Comparison of ENCODE assay signal across 8 cellular contexts in the genomic region with DNA sequence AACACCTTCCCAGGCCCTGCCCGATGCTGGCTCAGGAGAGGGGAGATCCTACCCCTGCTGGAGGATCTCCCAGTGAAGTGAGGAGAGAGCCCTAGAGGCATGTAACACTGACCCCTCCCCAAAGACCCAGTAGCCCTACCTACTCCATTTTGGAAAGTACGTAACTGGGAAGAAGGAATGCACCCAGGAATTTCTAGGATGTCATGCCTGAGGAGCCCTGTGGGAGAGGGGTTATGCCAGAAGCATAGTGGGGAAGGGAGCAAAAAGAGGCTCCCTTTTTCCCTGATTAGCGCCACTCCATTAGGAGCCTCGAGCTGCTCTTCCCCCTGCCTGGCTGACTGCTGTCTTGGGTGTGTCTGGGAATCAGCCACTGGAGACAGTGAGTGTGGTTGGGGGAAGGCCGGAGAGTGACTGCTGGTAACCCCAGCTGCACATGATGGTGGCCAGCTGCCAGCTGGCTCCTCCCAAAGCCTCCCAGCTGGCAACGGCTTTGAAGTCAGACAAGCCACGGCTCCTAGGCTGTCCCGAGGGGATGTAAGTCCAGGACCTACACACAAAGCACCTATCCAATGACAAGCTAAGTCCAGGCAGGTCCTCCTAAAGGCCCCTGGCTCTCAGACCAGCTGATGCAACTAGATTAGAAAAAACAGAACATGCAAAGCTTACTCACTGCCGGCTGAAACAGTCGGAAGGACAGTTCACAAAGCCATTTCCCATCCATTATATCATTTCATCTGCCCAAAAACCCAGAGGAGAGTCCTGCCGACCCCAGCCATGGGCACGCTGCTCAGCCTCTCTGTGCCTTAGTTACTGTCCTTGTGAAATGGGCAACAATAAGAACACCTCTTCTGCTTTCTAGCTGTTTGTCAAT.
DNase-seq lines count a peak whose midpoint lies in the region; ATAC-seq, FAIRE-seq and TF ChIP-seq lines count a peak whose summit lies in the region.

No MANE protein-coding gene starts in this region.

- CTCF ChIA-PET in GM10248 (lab: Yijun Ruan, JAX) = interaction anchor here (1.0 to 1.4 kb wide), 4 partner anchors 10 to 335 kb away, joined by 3 to 4 read pairs (median 3); no protein-coding TSS in a partner anchor

- in situ Hi-C loops in Caki2 (cut with HindIII; ENCODE audit: low pct_unique_long_range_greater_than_20kb, low sequenced_read_pairs) = no loop called here

- H3K27ac ChIP-seq in skin epidermis = peak overlapping the region in 20 of 21 experiments; percentile 40 to 94 (median 88)

- ATAC-seq in HG03432 (IDR thresholded peaks at IDR 0.05; ENCODE audit: unreplicated experiment) = peak; percentile 65
- no peak for ATAC-seq in GM21619 (IDR thresholded peaks at IDR 0.05; ENCODE audit: unreplicated experiment)

- H3K27me3 ChIP-seq in bronchial epithelial cell (ENCODE audit: control insufficient read depth, insufficient read depth, low read length) = no peaks in the 10 kb centered on the region

- FAIRE-seq in bronchial epithelial cell (lab: Jason Lieb, UNC) = peak; percentile 96

- TF ChIP-seq CTCF in bronchial epithelial cell (IDR thresholded peaks at IDR 0.05; ENCODE audit: insufficient read depth, low read length, severe bottlenecking) (no peak), GM10248 (IDR thresholded peaks at IDR 0.05; ENCODE audit: control extremely low read depth, extremely low read depth, low read depth, missing control alignments) (no peak)

- H3K4me3 ChIP-seq in bronchial epithelial cell (ENCODE audit: low read depth, low read length) (no peak overlapping the region), skin epidermis (no peak overlapping the region)

- DNase-seq in Caki2 (ENCODE audit: low read depth) (peak; percentile 98), NCI-H774 (lab: John Stamatoyannopoulos, UW) (peak; percentile 81), bronchial epithelial cell (ENCODE audit: low read depth) (peak; percentile 97), islet precursor cell (peak; percentile 98), GM10248 (ENCODE audit: extremely low spot score) (no peak)

- POLR2A ChIA-PET in GM10248 (lab: Yijun Ruan, JAX) = no interaction called here

- H3K36me3 ChIP-seq in bronchial epithelial cell (ENCODE audit: control insufficient read depth, insufficient read depth, low read length) = no peaks in the 10 kb centered on the region
